ENCODE assay signal across 9 cellular contexts in the genomic region with DNA sequence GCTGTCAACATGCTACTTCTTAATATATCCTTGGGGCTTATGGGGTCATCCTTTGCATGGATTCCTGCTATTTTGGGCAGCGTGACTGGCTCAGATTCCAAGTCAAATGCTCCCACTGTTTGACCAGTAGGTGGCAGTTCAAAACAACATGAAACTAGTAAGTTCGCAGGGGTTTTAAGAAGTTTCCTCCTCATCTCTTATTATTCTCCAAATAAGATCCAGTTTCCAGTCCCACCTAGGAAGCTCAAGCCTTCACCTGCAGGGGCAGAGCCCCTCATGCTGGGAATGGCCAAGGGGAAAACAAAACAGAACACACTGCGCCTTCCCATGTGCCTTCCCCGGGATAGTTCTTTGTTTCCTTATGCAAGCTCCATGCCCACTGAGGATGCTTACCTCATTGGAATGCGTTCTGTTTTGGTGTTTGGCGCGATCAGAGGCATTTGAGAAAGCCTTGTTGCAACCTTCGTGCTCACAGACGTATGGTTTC.
DNase-seq lines count a peak whose midpoint lies in the region; ATAC-seq and TF ChIP-seq lines count a peak whose summit lies in the region.
"Had no signal": no experiment of that assay in that cellular context is flagged by ENCODE, and none has a peak within 500 bp of the region (broad histone marks: within the 10 kb centered on the region; RNA-seq: fewer than 3 reads in every experiment).

No MANE protein-coding gene starts in this region.

- no peak overlapping the region for H3K4me3 Mint-ChIP-seq in nephron
- H3K4me3 Mint-ChIP-seq: activated naive CD8-positive, alpha-beta T cell treated with anti-CD3 and anti-CD28 coated beads, Interleukin-2, amount 10 ng/mL, durations not matched to agents 7 days and 5 days had no signal

- DNase-seq in NOMO-1 treated with DMSO at 0.1 percent for 48 hours (lab: John Stamatoyannopoulos, UW; ENCODE audit: unreplicated experiment) (peak; percentile 48), NOMO-1 treated with dmso at 0.1 percent for 144 hours (lab: John Stamatoyannopoulos, UW; ENCODE audit: unreplicated experiment) (no peak), erythroblast (lab: John Stamatoyannopoulos, UW) (peak; percentile 7 to 23), COLO668 (lab: John Stamatoyannopoulos, UW; ENCODE audit: unreplicated experiment) (no peak)
- DNase-seq: activated naive CD8-positive, alpha-beta T cell treated with anti-CD3 and anti-CD28 coated beads, Interleukin-2, amount 10 ng/mL, durations not matched to agents 7 days and 5 days had no signal

- H3K27me3 Mint-ChIP-seq in nephron (ENCODE audit: low read depth): no peaks in the 10 kb centered on the region

- H3K9me3 Mint-ChIP-seq in nephron: no peaks in the 10 kb centered on the region
- H3K9me3 Mint-ChIP-seq: activated naive CD8-positive, alpha-beta T cell treated with anti-CD3 and anti-CD28 coated beads, Interleukin-2, amount 10 ng/mL, durations not matched to agents 7 days and 5 days had no signal

- H3K4me1 Mint-ChIP-seq in nephron: peaks cover 61% of the 10 kb centered on the region
- H3K4me1 Mint-ChIP-seq: activated naive CD8-positive, alpha-beta T cell treated with anti-CD3 and anti-CD28 coated beads, Interleukin-2, amount 10 ng/mL, durations not matched to agents 7 days and 5 days had no signal

- no peak for ATAC-seq in HG03135 (IDR thresholded peaks at IDR 0.05; ENCODE audit: unreplicated experiment)
- no peak for ATAC-seq in HG02588 (IDR thresholded peaks at IDR 0.05; ENCODE audit: unreplicated experiment)

- TF ChIP-seq CTCF in nephron (IDR thresholded peaks at IDR 0.05; ENCODE audit: unreplicated experiment in 3 of 3): peak; percentile 72 to 79 (median 73)

- H3K36me3 Mint-ChIP-seq in nephron (ENCODE audit: low read depth): peaks cover 54% of the 10 kb centered on the region
- H3K36me3 Mint-ChIP-seq: activated naive CD8-positive, alpha-beta T cell treated with anti-CD3 and anti-CD28 coated beads, Interleukin-2, amount 10 ng/mL, durations not matched to agents 7 days and 5 days had no signal

- TF ChIP-seq POLR2A in erythroblast (IDR thresholded peaks at IDR 0.05; ENCODE audit: low read length): no peak

- peak overlapping the region in 2 of 3 experiments; percentile 13 to 19 for H3K27ac Mint-ChIP-seq in nephron
- H3K27ac Mint-ChIP-seq: activated naive CD8-positive, alpha-beta T cell treated with anti-CD3 and anti-CD28 coated beads, Interleukin-2, amount 10 ng/mL, durations not matched to agents 7 days and 5 days had no signal

TF ChIP-seq in PFSK-1, 5 proteins besides CTCF, POLR2A, EP300 and RAD21:
- no peak for TF ChIP-seq TAF1 (IDR thresholded peaks at IDR 0.05; ENCODE audit: borderline replicate concordance, insufficient read depth, low read length)
- TF ChIP-seq SIN3A (IDR thresholded peaks at IDR 0.05; ENCODE audit: borderline replicate concordance, insufficient read depth, low read length): 0 out of 2 replicates have a peak, but pooled peaks have one; percentile 15
- no peak for TF ChIP-seq FOXP2 (optimal IDR thresholded peaks at IDR 0.05; ENCODE audit: borderline replicate concordance, extremely low read depth, extremely low read length, insufficient read depth)

Comparison
In these comparisons a context has a peak if more than half of its experiments do, and no peak if none do; other contexts are left out.
1. DNase-seq: peak in NOMO-1 treated with DMSO at 0.1 percent for 48 hours (single experiment) and erythroblast (2 of 2); none in NOMO-1 treated with dmso at 0.1 percent for 144 hours (single experiment) and COLO668 (single experiment).